Comparison of ENCODE assay signal across 11 cellular contexts in genomic region chr16:11138769-11139623, GRCh38.
DNase-seq lines count a peak whose midpoint lies in the region; ATAC-seq, FAIRE-seq and TF ChIP-seq lines count a peak whose summit lies in the region.
"Had no signal": no experiment of that assay in that cellular context is flagged by ENCODE, and none has a peak within 500 bp of the region (broad histone marks: within the 10 kb centered on the region; RNA-seq: fewer than 3 reads in every experiment).

No MANE protein-coding gene starts in this region.

- H3K4me3 ChIP-seq in AG04449 (ENCODE audit: low read depth, low read length) (no peak overlapping the region), HUES6 (ENCODE audit: low read depth, low read length) (no peak overlapping the region), left lung (no peak overlapping the region)

- H3K36me3 ChIP-seq in HUES6 (ENCODE audit: control insufficient read depth, insufficient read depth, low read length) (no peaks in the 10 kb centered on the region), left lung (no peaks in the 10 kb centered on the region)

- CTCF ChIA-PET in AG04449 (lab: Yijun Ruan, JAX) = interaction anchor here (1.0 to 2.2 kb wide), 3 partner anchors 10 to 117 kb away, joined by 3 to 8 read pairs (median 4); partner anchors contain the start of gene SOCS1

- peak overlapping the region; percentile 16 for H3K9ac ChIP-seq in HUES6 (ENCODE audit: low read length)

- H3K27ac ChIP-seq in HUES6 (ENCODE audit: low read depth, low read length) (peak overlapping the region; percentile 62; the same call in 1 of the 2 replicates), left lung (no peak overlapping the region)

- no peak for FAIRE-seq in D721Med (lab: Jason Lieb, UNC)

- TF ChIP-seq CTCF in AG04449 (IDR thresholded peaks at IDR 0.05; ENCODE audit: insufficient read depth, low read length, missing control alignments) (no peak), left lung (IDR thresholded peaks at IDR 0.05) (no peak), D721Med (IDR thresholded peaks at IDR 0.05; ENCODE audit: insufficient read depth, missing control alignments) (no peak)

- H3K27me3 ChIP-seq in HUES6 (ENCODE audit: control insufficient read depth, insufficient read depth, low read length) = no peaks in the 10 kb centered on the region
- no peaks in the 10 kb centered on the region for H3K27me3 ChIP-seq in left lung

- H3K4me1 ChIP-seq in HUES6 (ENCODE audit: control insufficient read depth, insufficient read depth, low read length) = peaks cover 39% of the 10 kb centered on the region; the same call in 1 of the 2 replicates
- H3K4me1 ChIP-seq in left lung = peaks cover 11 to 37% of the 10 kb centered on the region in 2 donors

- DNase-seq in AG04449 (ENCODE audit: low read depth, low spot score) (peak; percentile 70), amniotic epithelial cell (ENCODE audit: low read depth) (peak; percentile 17), left lung (no peak), hippocampal formation (lab: John Stamatoyannopoulos, UW) (no peak), D721Med (ENCODE audit: insufficient read length, low spot score) (no peak), SW 1271 (lab: John Stamatoyannopoulos, UW) (no peak), NCI-H128 (lab: John Stamatoyannopoulos, UW; ENCODE audit: unreplicated experiment) (no peak)
- DNase-seq: COR-L47, NCI-H1436 treated with DMSO at 0.1 percent for 48 hours, occipital lobe had no signal

- ATAC-seq in left lung = peak; percentile 21

- H3K9me3 ChIP-seq in HUES6 (ENCODE audit: control insufficient read depth, insufficient read depth, low read depth, low read length) (no peaks in the 10 kb centered on the region), left lung (no peaks in the 10 kb centered on the region)

- POLR2A ChIA-PET in AG04449 (lab: Yijun Ruan, JAX) = interaction anchor here (1.5 kb wide), 1 partner anchor 117 kb away, joined by 3 read pairs; the partner anchor contains the start of gene SOCS1

- intact Hi-C loops in left lung (cut with DNase I) = no loop called here

Comparison
In these comparisons a context has a peak if more than half of its experiments do, and no peak if none do; other contexts are left out.
1. DNase-seq: peak in AG04449 (single experiment) and amniotic epithelial cell (single experiment); none in left lung (0 of 2), hippocampal formation (0 of 2), D721Med (single experiment), SW 1271 (0 of 2) and NCI-H128 (single experiment).